In the genomic region with DNA sequence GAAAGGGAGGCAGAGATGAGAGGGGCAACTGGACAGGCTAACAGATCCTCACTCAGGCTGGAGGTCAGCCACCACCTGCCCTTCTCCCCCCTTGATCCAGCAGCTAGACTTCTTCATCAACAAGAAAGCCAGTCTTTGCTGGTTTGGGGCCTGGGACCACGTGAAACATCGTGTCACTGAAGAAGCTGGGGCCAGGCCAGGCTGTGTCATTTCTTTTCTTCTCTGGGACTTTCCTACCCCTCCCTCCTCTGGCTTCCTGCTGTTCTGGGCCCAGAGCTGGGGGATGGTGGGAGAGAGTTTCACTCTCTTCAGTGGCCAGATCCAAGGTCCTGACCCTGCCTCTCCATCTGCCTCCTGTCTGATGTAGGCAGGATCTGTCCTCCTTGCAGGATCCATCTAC, we compare ENCODE assay signal across 15 cellular contexts. TPM values are rescaled to one million over a fixed set of nuclear protein-coding genes. Genes with fewer than 3 reads are reported as not detected.
A peak's percentile ranks its signal among the peaks of the same experiment; 100 is the strongest.
DNase-seq lines count a peak whose midpoint lies in the region; ATAC-seq and TF ChIP-seq lines count a peak whose summit lies in the region.
"Had no signal": no experiment of that assay in that cellular context is flagged by ENCODE, and none has a peak within 500 bp of the region (broad histone marks: within the 10 kb centered on the region; RNA-seq: fewer than 3 reads in every experiment).

No MANE protein-coding gene starts in this region.

- H3K4me1 ChIP-seq in cardiac muscle cell (ENCODE audit: low read depth) (peaks cover 22% of the 10 kb centered on the region), KMS-11 (ENCODE audit: low read depth, poor library complexity, severe bottlenecking) (peaks cover 14% of the 10 kb centered on the region)

- no peak for DNase-seq in cardiac muscle cell (ENCODE audit: low read depth in 1 of 2, low spot score in 1 of 2)
- DNase-seq in Right ventricle myocardium superior, result no peak
- DNase-seq in dermis blood vessel endothelial cell, result peak; percentile 58
- no peak for DNase-seq in SK-N-DZ (ENCODE audit: low spot score)
- no peak for DNase-seq in LoVo (ENCODE audit: low spot score)
- DNase-seq in Kasumi-1 (lab: John Stamatoyannopoulos, UW), result no peak
- DNase-seq: activated CD4-positive, CD25-positive, alpha-beta regulatory T cell treated with anti-CD3 and anti-CD28 coated beads, Interleukin-2, amount 50 U/mL, for 72 hours; CD8-positive, alpha-beta T cell; HCEC 1CT; NCI-H1694 treated with DMSO at 0.1 percent for 48 hours; retina had no signal

- H3K27ac Mint-ChIP-seq in stimulated activated memory B cell treated with anti-CD40 and anti-IgM and Interleukin-4, amounts not matched to agents 10 μg/mL and 1 μg/mL and 100 μg/mL, for 72 hours, result no peak overlapping the region
- H3K27ac Mint-ChIP-seq: CD8-positive, alpha-beta T cell had no signal

- peaks cover 7% of the 10 kb centered on the region for H3K4me1 Mint-ChIP-seq in stimulated activated memory B cell treated with anti-CD40 and anti-IgM and Interleukin-4, amounts not matched to agents 10 μg/mL and 1 μg/mL and 100 μg/mL, for 72 hours

- H3K4me2 ChIP-seq in KMS-11, result peak overlapping the region; percentile 22

- H3K27ac ChIP-seq in cardiac muscle cell (peak overlapping the region; percentile 52), KMS-11 (no peak overlapping the region)

- H3K27me3 ChIP-seq in cardiac muscle cell (no peaks in the 10 kb centered on the region), KMS-11 (ENCODE audit: insufficient read depth, low read depth) (no peaks in the 10 kb centered on the region)

- no peaks in the 10 kb centered on the region for H4K20me1 ChIP-seq in KMS-11 (ENCODE audit: insufficient read depth)

- H3K9ac ChIP-seq in KMS-11, result peak overlapping the region; percentile 19; the same call in 1 of the 2 replicates

- peak overlapping the region; percentile 35 for H2AFZ ChIP-seq in KMS-11 (ENCODE audit: low read depth)

- no peaks in the 10 kb centered on the region for H3K79me2 ChIP-seq in KMS-11 (ENCODE audit: insufficient read depth, low read depth)

- TF ChIP-seq CTCF in cardiac muscle cell (IDR thresholded peaks at IDR 0.05; ENCODE audit: low read depth, low read length) (no peak), KMS-11 (conservative IDR thresholded peaks at IDR 0.05; ENCODE audit: low read depth, low read length) (no peak)

- H3K36me3 Mint-ChIP-seq in stimulated activated memory B cell treated with anti-CD40 and anti-IgM and Interleukin-4, amounts not matched to agents 10 μg/mL and 1 μg/mL and 100 μg/mL, for 72 hours, result no peaks in the 10 kb centered on the region
- H3K36me3 Mint-ChIP-seq: CD8-positive, alpha-beta T cell had no signal

- intact Hi-C loops in Right ventricle myocardium superior (cut with DNase I), result no loop called here

- H3K4me3 ChIP-seq in cardiac muscle cell, result no peak overlapping the region
- H3K4me3 ChIP-seq in KMS-11 (IDR thresholded peaks at IDR 0.05; ENCODE audit: insufficient read depth, low read depth, low read length), result no peak overlapping the region
- H3K4me3 ChIP-seq: lung had no signal

- H3K27me3 Mint-ChIP-seq in stimulated activated memory B cell treated with anti-CD40 and anti-IgM and Interleukin-4, amounts not matched to agents 10 μg/mL and 1 μg/mL and 100 μg/mL, for 72 hours, result peaks cover 48% of the 10 kb centered on the region

- H3K9me3 ChIP-seq in cardiac muscle cell (ENCODE audit: low read depth), result no peaks in the 10 kb centered on the region

- no peak for ATAC-seq in Right ventricle myocardium superior (ENCODE audit: poor library complexity)
- peak; percentile 10 for ATAC-seq in stimulated activated memory B cell treated with anti-CD40 and anti-IgM and Interleukin-4, amounts not matched to agents 10 μg/mL and 1 μg/mL and 100 μg/mL, for 72 hours
- ATAC-seq: CD8-positive, alpha-beta T cell had no signal

- no peak overlapping the region for H3K4me3 Mint-ChIP-seq in stimulated activated memory B cell treated with anti-CD40 and anti-IgM and Interleukin-4, amounts not matched to agents 10 μg/mL and 1 μg/mL and 100 μg/mL, for 72 hours
- H3K4me3 Mint-ChIP-seq: CD8-positive, alpha-beta T cell had no signal

- H3K9me3 Mint-ChIP-seq in stimulated activated memory B cell treated with anti-CD40 and anti-IgM and Interleukin-4, amounts not matched to agents 10 μg/mL and 1 μg/mL and 100 μg/mL, for 72 hours, result no peaks in the 10 kb centered on the region
- H3K9me3 Mint-ChIP-seq: CD8-positive, alpha-beta T cell had no signal

- no peaks in the 10 kb centered on the region for H3K36me3 ChIP-seq in cardiac muscle cell
- H3K36me3 ChIP-seq in KMS-11 (ENCODE audit: insufficient read depth), result no peaks in the 10 kb centered on the region

RNA-seq across cellular contexts. Expression of a gene that starts 18.1 kb away (rescaled TPM):
- total RNA-seq in cardiac muscle cell (1.0 and 2.9 TPM in 2 replicates), Right ventricle myocardium superior (33.0 TPM), dermis blood vessel endothelial cell (0.09 TPM in 1 of 2 replicates, not detected in the other)
- 2.8 and 4.0 TPM in 2 replicates for polyA plus RNA-seq in cardiac muscle cell
- not detected in 2 replicates for polyA plus RNA-seq in SK-N-DZ (2014; cell fraction: cytosol; rRNA removed)
- polyA plus RNA-seq in SK-N-DZ (2014; cell fraction: nucleus; rRNA removed), result not detected in 2 replicates
- total RNA-seq: CD8-positive, alpha-beta T cell; fibroblast of lung had no signal
- polyA plus RNA-seq: fibroblast of lung had no signal

RNA-seq across cellular contexts. Expression of a gene that starts 41.8 kb away (rescaled TPM):
- 1.2 and 2.1 TPM in 2 replicates for total RNA-seq in cardiac muscle cell
- polyA plus RNA-seq in cardiac muscle cell, result 2.2 and 4.9 TPM in 2 replicates
- total RNA-seq in Right ventricle myocardium superior, result 1.2 TPM
- not detected in 2 replicates for total RNA-seq in dermis blood vessel endothelial cell
- not detected in 2 replicates for polyA plus RNA-seq in SK-N-DZ (2014; cell fraction: cytosol; rRNA removed)
- not detected in 2 replicates for polyA plus RNA-seq in SK-N-DZ (2014; cell fraction: nucleus; rRNA removed)
- total RNA-seq: CD8-positive, alpha-beta T cell had no signal
